ENCODE assay signal across 13 cellular contexts in the genomic region with DNA sequence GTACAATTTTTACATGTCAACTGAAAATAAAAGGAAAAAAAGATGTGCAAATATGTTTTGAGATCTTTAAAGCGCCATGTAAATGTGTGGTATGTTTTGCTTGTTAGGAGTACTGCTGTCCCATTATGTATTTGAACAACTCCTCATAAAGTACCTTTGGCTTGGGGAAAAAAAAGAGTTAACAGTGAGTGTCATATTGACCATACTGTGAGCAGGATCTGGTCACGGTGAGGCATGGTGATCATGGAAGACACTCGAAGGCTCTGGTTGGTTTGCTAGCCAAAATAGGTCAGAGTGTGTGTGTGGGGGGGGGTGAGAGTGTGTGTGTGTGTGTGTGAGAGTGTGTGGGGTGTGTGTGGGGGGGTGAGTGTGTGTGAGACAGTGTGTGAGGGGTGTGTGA. TPM values are rescaled to one million over a fixed set of nuclear protein-coding genes. Genes with fewer than 3 reads are reported as not detected.
DNase-seq lines count a peak whose midpoint lies in the region; ATAC-seq and TF ChIP-seq lines count a peak whose summit lies in the region.
"Had no signal": no experiment of that assay in that cellular context is flagged by ENCODE, and none has a peak within 500 bp of the region (broad histone marks: within the 10 kb centered on the region; RNA-seq: fewer than 3 reads in every experiment).

No MANE protein-coding gene starts in this region.

- peaks cover 66% of the 10 kb centered on the region for H3K79me2 ChIP-seq in fibroblast of lung (ENCODE audit: control insufficient read depth, insufficient read depth, low read length)

- H3K14ac ChIP-seq in IMR-90 (replicated peaks; ENCODE audit: low read depth, low read length) = no peak overlapping the region

- H3K4me3 ChIP-seq in IMR-90 (ENCODE audit: insufficient read depth, low read depth, low read length) = no peak overlapping the region
- H3K4me3 ChIP-seq in fibroblast of lung (replicated peaks in 1 of 4; ENCODE audit: control extremely low read depth in 1 of 4, insufficient read depth in 1 of 4, low read depth in 3 of 4, low read length in 4 of 4) = no peak overlapping the region
- H3K4me3 ChIP-seq in sigmoid colon = no peak overlapping the region

- no peak overlapping the region for H4K8ac ChIP-seq in IMR-90 (ENCODE audit: low read depth in 2 of 2, low read length in 2 of 2)

- intact Hi-C loops in activated CD4-positive, alpha-beta T cell treated with anti-CD3 and anti-CD28 coated beads for 36 hours (cut with DNase I, micrococcal nuclease) = no loop called here
- intact Hi-C loops in IMR-90 (cut with micrococcal nuclease) (no loop called here), sigmoid colon (cut with DNase I) (loop anchor here (5.0 kb wide), 1 partner anchor 612 kb away; a partner anchor contains a TSS)

- no peak overlapping the region for H4K5ac ChIP-seq in IMR-90 (ENCODE audit: low read depth, low read length)

- POLR2A ChIA-PET in activated CD4-positive, alpha-beta T cell treated with anti-CD3 and anti-CD28 coated beads for 36 hours (lab: Charles Lee) = no interaction called here
- POLR2A ChIA-PET in IMR-90 (lab: Charles Lee; ENCODE audit: unreplicated experiment) = no interaction called here

- TF ChIP-seq CTCF in IMR-90 (conservative IDR thresholded peaks at IDR 0.05; ENCODE audit: low read depth, low read length) (no peak), fibroblast of lung (conservative IDR thresholded peaks at IDR 0.05 in 1 of 2, IDR thresholded peaks at IDR 0.05 in 1 of 2; ENCODE audit: low read depth in 1 of 2, low read length in 2 of 2) (no peak), sigmoid colon (IDR thresholded peaks at IDR 0.05) (no peak)

- no peak overlapping the region for H2BK120ac ChIP-seq in IMR-90 (ENCODE audit: low read depth, low read length)

- CTCF ChIA-PET in activated CD4-positive, alpha-beta T cell treated with anti-CD3 and anti-CD28 coated beads for 36 hours (lab: Charles Lee) = interaction anchor here (0.5 to 4.7 kb wide), 10 partner anchors 11 to 487 kb away, joined by 3 to 28 read pairs (median 4); a partner anchor contains a TSS
- CTCF ChIA-PET in IMR-90 (lab: Yijun Ruan, JAX) = interaction anchor here (0.5 to 1.8 kb wide), 3 partner anchors 39 to 878 kb away, joined by 3 to 4 read pairs (median 4); no protein-coding TSS in a partner anchor

- H2BK5ac ChIP-seq in IMR-90 (ENCODE audit: low read depth, low read length, poor library complexity, severe bottlenecking) = peak overlapping the region; percentile 57

- no peak overlapping the region for H2BK20ac ChIP-seq in IMR-90 (ENCODE audit: low read depth, low read length)

- peak overlapping the region; percentile 50; the same call in 1 of the 2 replicates for H3K23ac ChIP-seq in IMR-90 (ENCODE audit: low read depth, low read length)

- dilution Hi-C loops in IMR-90 (cut with HindIII; ENCODE audit: low sequenced_read_pairs, unreplicated experiment) = no loop called here

- H3K27ac ChIP-seq in IMR-90 (ENCODE audit: insufficient read depth, low read length) = no peak overlapping the region
- peak overlapping the region; percentile 27 for H3K27ac ChIP-seq in fibroblast of lung (ENCODE audit: insufficient read depth, low read length)
- peak overlapping the region; percentile 2 to 88 (median 56) for H3K27ac ChIP-seq in sigmoid colon

- H3K56ac ChIP-seq in IMR-90 (ENCODE audit: extremely low read depth, insufficient read depth, low read length) = no peak overlapping the region

- no peak overlapping the region for H2AFZ ChIP-seq in IMR-90 (replicated peaks; ENCODE audit: low read length, poor library complexity)
- no peak overlapping the region for H2AFZ ChIP-seq in fibroblast of lung (ENCODE audit: low read length)

- H3K36me3 Mint-ChIP-seq in activated CD4-positive, alpha-beta T cell treated with anti-CD3 and anti-CD28 coated beads for 36 hours (ENCODE audit: low read depth) = no peaks in the 10 kb centered on the region

- H2BK15ac ChIP-seq in IMR-90 (ENCODE audit: low read depth, low read length) = 0 out of 3 replicates have a peak overlapping the region, but pooled peaks have one; percentile 2

- no peaks in the 10 kb centered on the region for H3K27me3 Mint-ChIP-seq in activated CD4-positive, alpha-beta T cell treated with anti-CD3 and anti-CD28 coated beads for 36 hours

- H3K9me3 ChIP-seq in IMR-90 (ENCODE audit: control insufficient read depth, insufficient read depth, low read length) = no peaks in the 10 kb centered on the region
- no peaks in the 10 kb centered on the region for H3K9me3 ChIP-seq in fibroblast of lung (ENCODE audit: control insufficient read depth, insufficient read depth, low read depth, low read length)
- H3K9me3 ChIP-seq in sigmoid colon = no peaks in the 10 kb centered on the region
- H3K9me3 ChIP-seq: left lung, pancreas, thoracic aorta had no signal

- H3K9ac ChIP-seq in IMR-90 (ENCODE audit: low read depth, low read length) = no peak overlapping the region
- no peak overlapping the region for H3K9ac ChIP-seq in fibroblast of lung (ENCODE audit: insufficient read depth, low read length)

- peak overlapping the region; percentile 27 for H2AK5ac ChIP-seq in IMR-90 (ENCODE audit: low read depth, low read length)

- peak overlapping the region; percentile 27; the same call in 1 of the 2 replicates for H3K4ac ChIP-seq in IMR-90 (ENCODE audit: low read depth, low read length)

- H3K4me1 Mint-ChIP-seq in activated CD4-positive, alpha-beta T cell treated with anti-CD3 and anti-CD28 coated beads for 36 hours = peaks cover 44% of the 10 kb centered on the region

- no peak overlapping the region for H4K91ac ChIP-seq in IMR-90 (ENCODE audit: insufficient read depth, low read depth, low read length)

- H4K20me1 ChIP-seq in IMR-90 (ENCODE audit: insufficient read depth, low read length) = peaks cover 31% of the 10 kb centered on the region
- no peaks in the 10 kb centered on the region for H4K20me1 ChIP-seq in fibroblast of lung (ENCODE audit: control insufficient read depth, extremely low read depth, insufficient read depth, low read length)

- peak overlapping the region; percentile 59 for H2AK9ac ChIP-seq in IMR-90 (replicated peaks; ENCODE audit: low read depth, low read length, poor library complexity)

- no peak overlapping the region for H3K4me2 ChIP-seq in IMR-90 (ENCODE audit: low read depth, low read length)
- H3K4me2 ChIP-seq in fibroblast of lung (ENCODE audit: extremely low read depth, insufficient read depth, low read length) = peak overlapping the region; percentile 40

- TF ChIP-seq EP300 in sigmoid colon (IDR thresholded peaks at IDR 0.05) = no peak

- H3K4me3 Mint-ChIP-seq in activated CD4-positive, alpha-beta T cell treated with anti-CD3 and anti-CD28 coated beads for 36 hours = no peak overlapping the region

- peaks cover 8% of the 10 kb centered on the region for H3K9me1 ChIP-seq in IMR-90 (ENCODE audit: insufficient read depth, low read length)

- DNase-seq in activated CD4-positive, alpha-beta T cell treated with anti-CD3 and anti-CD28 coated beads for 36 hours = no peak
- no peak for DNase-seq in activated CD4-positive, alpha-beta T cell treated with anti-CD3 and anti-CD28 coated beads for 4 hours
- DNase-seq in IMR-90 (no peak), fibroblast of lung (ENCODE audit: low read depth in 2 of 2) (no peak), sigmoid colon (no peak), NCI-H82 treated with DMSO at 0.1 percent for 48 hours (lab: John Stamatoyannopoulos, UW; ENCODE audit: unreplicated experiment) (no peak)
- DNase-seq: NCI-H187 treated with DMSO at 0.1 percent for 48 hours; NK-92 treated with Interleukin-12 subunit alpha and Interleukin-12 subunit beta, amount 100 ng/mL, for 24 hours had no signal

- H3K18ac ChIP-seq in IMR-90 (ENCODE audit: low read depth, low read length) = no peak overlapping the region

- H3K4me1 ChIP-seq in IMR-90 (ENCODE audit: control insufficient read depth, insufficient read depth, low read length) (peaks cover 4% of the 10 kb centered on the region), fibroblast of lung (ENCODE audit: control insufficient read depth, extremely low read depth, insufficient read depth, low read length) (peaks cover 27% of the 10 kb centered on the region), sigmoid colon (peaks cover 0 to 39% (median 23%) of the 10 kb centered on the region in 4 donors)

- no TSS peak for BruUV-seq in IMR-90 (replicated peaks; lab: Mats Ljungman, UMichigan)

- peaks cover 16 to 88% of the 10 kb centered on the region in 2 experiments for H3K79me1 ChIP-seq in IMR-90 (ENCODE audit: low read depth in 1 of 2, low read length in 2 of 2)

- TF ChIP-seq POLR2A in IMR-90 (IDR thresholded peaks at IDR 0.05; ENCODE audit: low read depth, low read length) = no peak
- no peak for TF ChIP-seq POLR2A in sigmoid colon (IDR thresholded peaks at IDR 0.05)

- no peak for TF ChIP-seq RAD21 in IMR-90 (IDR thresholded peaks at IDR 0.05; ENCODE audit: low read length)

- H3K27ac Mint-ChIP-seq in activated CD4-positive, alpha-beta T cell treated with anti-CD3 and anti-CD28 coated beads for 36 hours = peak overlapping the region; percentile 28

- H3K27me3 ChIP-seq in IMR-90 (ENCODE audit: control insufficient read depth, insufficient read depth, low read length) = no peaks in the 10 kb centered on the region
- no peaks in the 10 kb centered on the region for H3K27me3 ChIP-seq in fibroblast of lung (ENCODE audit: control insufficient read depth, insufficient read depth, low read length)
- no peaks in the 10 kb centered on the region for H3K27me3 ChIP-seq in sigmoid colon
- H3K27me3 ChIP-seq: left lung, pancreas had no signal

- 39% methylated on average over 2 of the region's 3 CpGs; no CpG with 5 or more reads in 1 of the 2 experiments for WGBS in IMR-90 (ENCODE audit: extremely low coverage in 2 of 2, insufficient read length in 1 of 2), 2 experiments
- WGBS in sigmoid colon, 2 donors = 64 to 74% methylated on average over 3 of the region's 3 CpGs

- H3K36me3 ChIP-seq in IMR-90 (ENCODE audit: control insufficient read depth, insufficient read depth, low read length) = no peaks in the 10 kb centered on the region
- no peaks in the 10 kb centered on the region for H3K36me3 ChIP-seq in fibroblast of lung (ENCODE audit: control insufficient read depth, insufficient read depth, low read length)
- no peaks in the 10 kb centered on the region for H3K36me3 ChIP-seq in sigmoid colon
- H3K36me3 ChIP-seq: left lung, pancreas, thoracic aorta had no signal

- H3K9me3 Mint-ChIP-seq in activated CD4-positive, alpha-beta T cell treated with anti-CD3 and anti-CD28 coated beads for 36 hours (ENCODE audit: low read depth) = no peaks in the 10 kb centered on the region

- no peak for ATAC-seq in activated CD4-positive, alpha-beta T cell treated with anti-CD3 and anti-CD28 coated beads for 36 hours
- ATAC-seq in IMR-90 (ENCODE audit: low read depth) (no peak), GM19467 (IDR thresholded peaks at IDR 0.05; ENCODE audit: unreplicated experiment) (no peak), HG03108 (IDR thresholded peaks at IDR 0.05; ENCODE audit: unreplicated experiment) (no peak)

- in situ Hi-C loops in IMR-90 (cut with MboI; ENCODE audit: low sequenced_read_pairs) = no loop called here

RNA-seq across cellular contexts. Expression of a gene that starts 10.1 kb away (rescaled TPM):
- 10 to 100 TPM; 17.0 to 17.8 TPM for total RNA-seq in activated CD4-positive, alpha-beta T cell treated with anti-CD3 and anti-CD28 coated beads for 36 hours
- total RNA-seq in IMR-90 (2012; rRNA removed) (4.7 TPM in 2 replicates), fibroblast of lung (6.4 TPM in 2 replicates), sigmoid colon (10 to 100 TPM in 2 of 4 donors, 1 to 10 TPM in 2; 7.5 to 12.2 (median 10.0) TPM)
- polyA plus RNA-seq in IMR-90 (2012; rRNA removed) (7.3 and 8.8 TPM in 2 replicates), fibroblast of lung (2.6 and 3.7 TPM in 2 replicates), sigmoid colon (10 to 100 TPM; 13.2 to 26.4 (median 20.8) TPM)
- polyA plus RNA-seq in IMR-90 (2012; cell fraction: cytosol; rRNA removed) = 2.2 and 9.6 TPM in 2 replicates
- 2.8 and 5.8 TPM in 2 replicates for polyA plus RNA-seq in IMR-90 (2012; cell fraction: nucleus; rRNA removed; ENCODE audit: low replicate concordance)
- 3.0 and 4.7 TPM in 2 replicates for polyA plus RNA-seq in fibroblast of lung (2012)
- 5.9 and 6.7 TPM in 2 replicates for polyA minus RNA-seq in fibroblast of lung (ENCODE audit: low replicate concordance)

RNA-seq across cellular contexts. Expression of a gene that starts 24.6 kb away (rescaled TPM):
- total RNA-seq in activated CD4-positive, alpha-beta T cell treated with anti-CD3 and anti-CD28 coated beads for 36 hours = not detected
- total RNA-seq in IMR-90 (2012; rRNA removed) (96.1 and 102 TPM in 2 replicates), fibroblast of lung (40.3 and 105 TPM in 2 replicates), sigmoid colon (10 to 100 TPM in 3 of 4 donors, 1 to 10 TPM in 1; 8.4 to 72.3 (median 22.1) TPM)
- polyA plus RNA-seq in IMR-90 (2012; rRNA removed) (83.7 and 98.8 TPM in 2 replicates), fibroblast of lung (46.9 and 86.1 TPM in 2 replicates), sigmoid colon (1 to 10 TPM in 2 of 3 donors, under 1 TPM in 1; 0.69 to 3.5 (median 1.8) TPM)
- polyA plus RNA-seq in IMR-90 (2012; cell fraction: cytosol; rRNA removed) = 77.8 and 101 TPM in 2 replicates
- polyA plus RNA-seq in IMR-90 (2012; cell fraction: nucleus; rRNA removed; ENCODE audit: low replicate concordance) = 49.1 and 91.4 TPM in 2 replicates
- 61.7 and 116 TPM in 2 replicates for polyA plus RNA-seq in fibroblast of lung (2012)
- 62.7 and 175 TPM in 2 replicates for polyA minus RNA-seq in fibroblast of lung (ENCODE audit: low replicate concordance)

Comparison
In these comparisons a context has a peak if more than half of its experiments do, and no peak if none do; other contexts are left out.
1. RNA of a gene that starts 24.6 kb away (total RNA-seq): 40.3 to 105 TPM in fibroblast of lung, 96.1 to 102 TPM in IMR-90 and 8.4 to 72.3 TPM in sigmoid colon; not detected in activated CD4-positive, alpha-beta T cell treated with anti-CD3 and anti-CD28 coated beads for 36 hours; every median in the first group is over 4 times any median in the second.